Comparison of ENCODE assay signal across 17 cellular contexts in genomic region chrX:7074908-7075204, GRCh38.
DNase-seq lines count a peak whose midpoint lies in the region; ATAC-seq, FAIRE-seq and TF ChIP-seq lines count a peak whose summit lies in the region.
"Had no signal": no experiment of that assay in that cellular context is flagged by ENCODE, and none has a peak within 500 bp of the region (broad histone marks: within the 10 kb centered on the region; RNA-seq: fewer than 3 reads in every experiment).

No MANE protein-coding gene starts in this region.

- FAIRE-seq in GM19239 (lab: Jason Lieb, UNC): peak; percentile 91
- FAIRE-seq in astrocyte (lab: Jason Lieb, UNC): peak; percentile 72

- H3K4me3 Mint-ChIP-seq in astrocyte (ENCODE audit: unreplicated experiment) (no peak overlapping the region), mesothelial cell of epicardium (no peak overlapping the region)

- H3K27me3 Mint-ChIP-seq in astrocyte (ENCODE audit: low read depth, unreplicated experiment) (no peaks in the 10 kb centered on the region), mesothelial cell of epicardium (ENCODE audit: low read depth) (no peaks in the 10 kb centered on the region)
- H3K27me3 Mint-ChIP-seq: CD4-positive, alpha-beta memory T cell had no signal

- intact Hi-C loops in stomach (cut with DNase I; ENCODE audit: low total_unique reads): no loop called here

- peaks cover 4% of the 10 kb centered on the region for H3K79me2 ChIP-seq in astrocyte (ENCODE audit: insufficient read depth, low read length)

- H3K9me3 Mint-ChIP-seq in astrocyte (ENCODE audit: unreplicated experiment) (no peaks in the 10 kb centered on the region), mesothelial cell of epicardium (no peaks in the 10 kb centered on the region)
- H3K9me3 Mint-ChIP-seq: CD4-positive, alpha-beta memory T cell had no signal

- no peak for TF ChIP-seq POLR2A in stomach (IDR thresholded peaks at IDR 0.05)

- H3K9ac ChIP-seq in astrocyte (ENCODE audit: low read length): no peak overlapping the region

- H3K36me3 ChIP-seq in astrocyte (ENCODE audit: insufficient read depth, low read length) (no peaks in the 10 kb centered on the region), stomach (peaks cover 0 to 21% (median 14%) of the 10 kb centered on the region in 4 donors)
- H3K36me3 ChIP-seq: SJSA1 had no signal

- H3K4me1 Mint-ChIP-seq in astrocyte (ENCODE audit: low read depth, unreplicated experiment): peaks cover 4% of the 10 kb centered on the region
- H3K4me1 Mint-ChIP-seq in mesothelial cell of epicardium: peaks cover 13% of the 10 kb centered on the region

- H3K27ac Mint-ChIP-seq in astrocyte (ENCODE audit: unreplicated experiment) (no peak overlapping the region), mesothelial cell of epicardium (peak overlapping the region; percentile 39)

- H3K27me3 ChIP-seq in astrocyte (ENCODE audit: insufficient read depth, low read length): no peaks in the 10 kb centered on the region
- no peaks in the 10 kb centered on the region for H3K27me3 ChIP-seq in stomach
- H3K27me3 ChIP-seq: SJSA1 had no signal

- ATAC-seq in HG03039 (IDR thresholded peaks at IDR 0.05; ENCODE audit: unreplicated experiment) (no peak), GM21526 (IDR thresholded peaks at IDR 0.05; ENCODE audit: low FRiP score, unreplicated experiment) (no peak)
- ATAC-seq: PC-3 had no signal

- WGBS in stomach, 5 donors: 30 to 62% (median 34%) methylated on average over 1 of the region's 1 CpG

- H3K27ac ChIP-seq in astrocyte (ENCODE audit: low read depth, low read length) (no peak overlapping the region), stomach (peak overlapping the region in 4 of 5 donors; percentile 58 to 80 (median 66))
- H3K27ac ChIP-seq: SJSA1 had no signal

- H3K4me2 ChIP-seq in astrocyte (ENCODE audit: low read length): no peak overlapping the region

- H4K20me1 ChIP-seq in astrocyte (ENCODE audit: insufficient read depth, low read length): peaks cover 13% of the 10 kb centered on the region

- no peak for DNase-seq in GM19239 (ENCODE audit: insufficient read length, low spot score)
- no peak for DNase-seq in astrocyte (ENCODE audit: low read depth)
- no peak for DNase-seq in mesothelial cell of epicardium (ENCODE audit: low spot score in 2 of 2, unreplicated experiment in 2 of 2)
- DNase-seq in stomach: no peak
- DNase-seq in globus pallidus (ENCODE audit: low spot score): no peak
- DNase-seq: Calu3, GOT3, KG1, NCI-H1092, NCI-H146, NCI-H2081, NCI-H748 treated with DMSO at 0.1 percent for 48 hours, PC-3 had no signal

- H3K4me3 ChIP-seq in astrocyte (ENCODE audit: insufficient read depth, low read depth, low read length) (no peak overlapping the region), stomach (no peak overlapping the region)
- H3K4me3 ChIP-seq: SJSA1 had no signal

- H3K4me1 ChIP-seq in astrocyte (ENCODE audit: insufficient read depth, low read length): no peaks in the 10 kb centered on the region
- peaks cover 0 to 33% (median 3%) of the 10 kb centered on the region in 4 donors for H3K4me1 ChIP-seq in stomach
- H3K4me1 ChIP-seq: SJSA1 had no signal

- peaks cover 3% of the 10 kb centered on the region for H3K36me3 Mint-ChIP-seq in astrocyte (ENCODE audit: low read depth, unreplicated experiment)
- peaks cover 18% of the 10 kb centered on the region for H3K36me3 Mint-ChIP-seq in mesothelial cell of epicardium

- H3K9me3 ChIP-seq in astrocyte (ENCODE audit: insufficient read depth, low read depth, low read length) (no peaks in the 10 kb centered on the region), stomach (no peaks in the 10 kb centered on the region)
- H3K9me3 ChIP-seq: SJSA1 had no signal

- no peak for TF ChIP-seq CTCF in astrocyte (IDR thresholded peaks at IDR 0.05; ENCODE audit: insufficient read depth, low read depth, low read length)
- no peak for TF ChIP-seq CTCF in mesothelial cell of epicardium (IDR thresholded peaks at IDR 0.05; ENCODE audit: unreplicated experiment)
- TF ChIP-seq CTCF in stomach (IDR thresholded peaks at IDR 0.05): no peak

- no peak for TF ChIP-seq EP300 in stomach (IDR thresholded peaks at IDR 0.05)

- no peak overlapping the region for H2AFZ ChIP-seq in astrocyte (ENCODE audit: low read depth, low read length)
